In the genomic region with DNA sequence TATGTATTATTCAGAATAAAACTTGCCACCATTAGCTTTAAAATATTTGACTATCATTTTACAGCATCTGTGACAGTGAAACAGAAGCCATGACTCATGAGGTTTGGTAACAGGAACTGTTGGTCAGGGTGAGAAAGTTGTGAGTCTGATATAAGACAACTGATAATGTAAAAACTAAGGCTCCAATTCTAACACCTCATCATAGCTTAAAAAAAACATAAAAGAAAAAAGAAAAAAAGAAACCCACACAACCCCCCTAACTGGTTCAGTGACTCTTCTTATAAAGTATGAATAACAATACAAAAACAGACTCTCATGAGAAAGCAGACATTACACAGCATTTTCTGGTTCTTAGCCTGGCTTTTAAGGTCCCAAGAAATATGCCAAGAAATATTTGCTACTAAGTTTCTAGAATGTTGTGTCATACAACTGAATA, we compare ENCODE assay signal across 7 cellular contexts.
DNase-seq lines count a peak whose midpoint lies in the region; ATAC-seq lines count a peak whose summit lies in the region.

No MANE protein-coding gene starts in this region.

- peaks cover 15% of the 10 kb centered on the region for H3K27me3 Mint-ChIP-seq in activated T-helper 1 cell treated with anti-CD3 and anti-CD28 coated beads, Interleukin-12 subunit alpha, Interleukin-12 subunit beta, Interleukin-2, Interleukin-4 antibody, amounts not matched to agents 30 ng/mL and 10 ng/mL and 1 ng/mL, durations not matched to agents 14 hours and 24 hours and 36 hours (ENCODE audit: insufficient read depth)
- peaks cover 0 to 14% of the 10 kb centered on the region in 2 donors for H3K27me3 Mint-ChIP-seq in natural killer cell treated with Interleukin-12 subunit alpha and Interleukin-12 subunit beta and Interleukin-15 and Interleukin-18, amount 100 ng/mL, for 72 hours

- peak; percentile 65 for DNase-seq in HPDE6-E6E7 (ENCODE audit: extremely low spot score)
- DNase-seq in activated T-helper 1 cell treated with anti-CD3 and anti-CD28 coated beads, Interleukin-12 subunit alpha, Interleukin-12 subunit beta, Interleukin-2, Interleukin-4 antibody, amounts not matched to agents 30 ng/mL and 10 ng/mL and 1 ng/mL, durations not matched to agents 14 hours and 24 hours and 36 hours (ENCODE audit: low spot score), result peak; percentile 12
- DNase-seq in natural killer cell treated with Interleukin-12 subunit alpha and Interleukin-12 subunit beta and Interleukin-15 and Interleukin-18, amount 100 ng/mL, for 72 hours (ENCODE audit: low spot score), result peak; percentile 66
- no peak for DNase-seq in DMS114 treated with DMSO at 0.1 percent for 48 hours (lab: John Stamatoyannopoulos, UW; ENCODE audit: unreplicated experiment)
- DNase-seq in DMS79 (lab: John Stamatoyannopoulos, UW), result no peak

- H3K27ac Mint-ChIP-seq in activated T-helper 1 cell treated with anti-CD3 and anti-CD28 coated beads, Interleukin-12 subunit alpha, Interleukin-12 subunit beta, Interleukin-2, Interleukin-4 antibody, amounts not matched to agents 30 ng/mL and 10 ng/mL and 1 ng/mL, durations not matched to agents 14 hours and 24 hours and 36 hours, result no peak overlapping the region
- peak overlapping the region; percentile 43 to 70 for H3K27ac Mint-ChIP-seq in natural killer cell treated with Interleukin-12 subunit alpha and Interleukin-12 subunit beta and Interleukin-15 and Interleukin-18, amount 100 ng/mL, for 72 hours

- H3K36me3 Mint-ChIP-seq in activated T-helper 1 cell treated with anti-CD3 and anti-CD28 coated beads, Interleukin-12 subunit alpha, Interleukin-12 subunit beta, Interleukin-2, Interleukin-4 antibody, amounts not matched to agents 30 ng/mL and 10 ng/mL and 1 ng/mL, durations not matched to agents 14 hours and 24 hours and 36 hours (ENCODE audit: low read depth), result peaks cover 41% of the 10 kb centered on the region
- H3K36me3 Mint-ChIP-seq in natural killer cell treated with Interleukin-12 subunit alpha and Interleukin-12 subunit beta and Interleukin-15 and Interleukin-18, amount 100 ng/mL, for 72 hours, result peaks cover 22% of the 10 kb centered on the region

- no peaks in the 10 kb centered on the region for H3K9me3 Mint-ChIP-seq in activated T-helper 1 cell treated with anti-CD3 and anti-CD28 coated beads, Interleukin-12 subunit alpha, Interleukin-12 subunit beta, Interleukin-2, Interleukin-4 antibody, amounts not matched to agents 30 ng/mL and 10 ng/mL and 1 ng/mL, durations not matched to agents 14 hours and 24 hours and 36 hours
- no peaks in the 10 kb centered on the region for H3K9me3 Mint-ChIP-seq in natural killer cell treated with Interleukin-12 subunit alpha and Interleukin-12 subunit beta and Interleukin-15 and Interleukin-18, amount 100 ng/mL, for 72 hours

- H3K4me1 Mint-ChIP-seq in activated T-helper 1 cell treated with anti-CD3 and anti-CD28 coated beads, Interleukin-12 subunit alpha, Interleukin-12 subunit beta, Interleukin-2, Interleukin-4 antibody, amounts not matched to agents 30 ng/mL and 10 ng/mL and 1 ng/mL, durations not matched to agents 14 hours and 24 hours and 36 hours (ENCODE audit: low read depth), result peaks cover 29% of the 10 kb centered on the region
- H3K4me1 Mint-ChIP-seq in natural killer cell treated with Interleukin-12 subunit alpha and Interleukin-12 subunit beta and Interleukin-15 and Interleukin-18, amount 100 ng/mL, for 72 hours (ENCODE audit: low read depth in 2 of 2), result peaks cover 53 to 59% of the 10 kb centered on the region in 2 donors

- ATAC-seq in GM18499 (IDR thresholded peaks at IDR 0.05; ENCODE audit: insufficient read depth, unreplicated experiment) (peak; percentile 76), GM21423 (IDR thresholded peaks at IDR 0.05; ENCODE audit: unreplicated experiment) (peak; percentile 86)
- peak; percentile 98 for ATAC-seq in natural killer cell treated with Interleukin-12 subunit alpha and Interleukin-12 subunit beta and Interleukin-15 and Interleukin-18, amount 100 ng/mL, for 72 hours

- H3K4me3 Mint-ChIP-seq in activated T-helper 1 cell treated with anti-CD3 and anti-CD28 coated beads, Interleukin-12 subunit alpha, Interleukin-12 subunit beta, Interleukin-2, Interleukin-4 antibody, amounts not matched to agents 30 ng/mL and 10 ng/mL and 1 ng/mL, durations not matched to agents 14 hours and 24 hours and 36 hours, result peak overlapping the region; percentile 32
- H3K4me3 Mint-ChIP-seq in natural killer cell treated with Interleukin-12 subunit alpha and Interleukin-12 subunit beta and Interleukin-15 and Interleukin-18, amount 100 ng/mL, for 72 hours, result peak overlapping the region; percentile 48

- intact Hi-C loops in activated T-helper 1 cell treated with anti-CD3 and anti-CD28 coated beads, Interleukin-12 subunit alpha, Interleukin-12 subunit beta, Interleukin-2, Interleukin-4 antibody, amounts not matched to agents 30 ng/mL and 10 ng/mL and 1 ng/mL, durations not matched to agents 14 hours and 24 hours and 36 hours (cut with micrococcal nuclease), result loop anchor here (1.0 to 5.0 kb wide), 5 partner anchors 74 to 633 kb away; a partner anchor contains a TSS

Comparison
In these comparisons a context has a peak if more than half of its experiments do, and no peak if none do; other contexts are left out.
1. DNase-seq: peak in HPDE6-E6E7 (single experiment), activated T-helper 1 cell treated with anti-CD3 and anti-CD28 coated beads, Interleukin-12 subunit alpha, Interleukin-12 subunit beta, Interleukin-2, Interleukin-4 antibody, amounts not matched to agents 30 ng/mL and 10 ng/mL and 1 ng/mL, durations not matched to agents 14 hours and 24 hours and 36 hours (single experiment) and natural killer cell treated with Interleukin-12 subunit alpha and Interleukin-12 subunit beta and Interleukin-15 and Interleukin-18, amount 100 ng/mL, for 72 hours (single experiment); none in DMS114 treated with DMSO at 0.1 percent for 48 hours (single experiment) and DMS79 (single experiment).
2. Peak in every context shown above with its lines, with median percentiles within 50 percentile points of each other: ATAC-seq.